In genomic region chr7:12594122-12594897, GRCh38 we compare ENCODE assay signal across 1 cellular context.
TF ChIP-seq lines count a peak whose summit lies in the region.

No MANE protein-coding gene starts in this region.

TF ChIP-seq in K562, 482 proteins besides CTCF, POLR2A, EP300 and RAD21 (continued from another document):
- TF ChIP-seq ZNF175 (CRISPR knock-in tag; IDR thresholded peaks at IDR 0.05; ENCODE audit: low read depth) (0 out of 2 replicates have a peak, but pooled peaks have one; percentile 29), CC2D1A (IDR thresholded peaks at IDR 0.05) (peak; percentile 28; the same call in 1 of the 2 replicates), ATF3 (IDR thresholded peaks at IDR 0.05) (peak; percentile 64), ATF3 (CRISPR knock-in tag; conservative IDR thresholded peaks at IDR 0.05) (no peak), CBX2 (IDR thresholded peaks at IDR 0.05; ENCODE audit: insufficient read depth, low read length, poor library complexity, severe bottlenecking) (no peak), NFIX (CRISPR knock-in tag; IDR thresholded peaks at IDR 0.05; ENCODE audit: low read depth) (no peak), ZNF316 (IDR thresholded peaks at IDR 0.05) (peak; percentile 44), TRIM24 (IDR thresholded peaks at IDR 0.05) (0 out of 4 replicates have a peak, but pooled peaks of 1 of the 2 experiments have one; percentile 21), TSC22D4 (tag; IDR thresholded peaks at IDR 0.05) (no peak), DPF2 (IDR thresholded peaks at IDR 0.05) (peak; percentile 34; the same call in 1 of the 2 replicates), ZNF398 (CRISPR knock-in tag; IDR thresholded peaks at IDR 0.05) (no peak), C11orf30 (IDR thresholded peaks at IDR 0.05; ENCODE audit: low read depth) (0 out of 2 replicates have a peak, but pooled peaks have one; percentile 17), CBFA2T3 (IDR thresholded peaks at IDR 0.05) (no peak), BRF1 (IDR thresholded peaks at IDR 0.05; ENCODE audit: borderline replicate concordance, extremely low read depth, insufficient read length) (no peak), ZBTB34 (CRISPR knock-in tag; IDR thresholded peaks at IDR 0.05) (no peak)
